ENCODE assay signal across 9 cellular contexts in genomic region chr6:108115598-108116058, GRCh38. TPM values are rescaled to one million over a fixed set of nuclear protein-coding genes. Genes with fewer than 3 reads are reported as not detected.
DNase-seq lines count a peak whose midpoint lies in the region; ATAC-seq and TF ChIP-seq lines count a peak whose summit lies in the region.
"Had no signal": no experiment of that assay in that cellular context is flagged by ENCODE, and none has a peak within 500 bp of the region (broad histone marks: within the 10 kb centered on the region; RNA-seq: fewer than 3 reads in every experiment).

No MANE protein-coding gene starts in this region.

- TF ChIP-seq POLR2A in spleen (IDR thresholded peaks at IDR 0.05), result no peak

- H3K79me2 ChIP-seq in hepatocyte, result no peaks in the 10 kb centered on the region

- H3K27ac ChIP-seq in hepatocyte (no peak overlapping the region), spleen (no peak overlapping the region)

- DNase-seq in SHP77 (lab: John Stamatoyannopoulos, UW) (peak; percentile 43 to 50), SHP77 treated with DMSO at 0.1 percent for 48 hours (lab: John Stamatoyannopoulos, UW) (no peak), M059J (ENCODE audit: low read depth) (peak; percentile 66), hepatocyte (ENCODE audit: low spot score) (peak; percentile 63), spleen (peak; percentile 81)
- peak; percentile 45 for DNase-seq in activated T-cell treated with anti-CD3 and anti-CD28 coated beads, Interleukin-2, amount 50 U/mL, for 72 hours
- no peak for DNase-seq in stimulated activated naive CD4-positive, alpha-beta T cell (lab: John Stamatoyannopoulos, UW)

- peaks cover 0 to 4% of the 10 kb centered on the region in 2 donors for H3K36me3 Mint-ChIP-seq in activated T-cell treated with anti-CD3 and anti-CD28 coated beads, Interleukin-2, amount 50 U/mL, for 72 hours (ENCODE audit: insufficient read depth in 2 of 2)
- H3K36me3 Mint-ChIP-seq: activated naive CD4-positive, alpha-beta T cell treated with anti-CD3 and anti-CD28 coated beads, Interleukin-2, amount 50 U/mL, for 24 hours had no signal

- intact Hi-C loops in spleen (cut with DNase I; ENCODE audit: low total_unique reads), result no loop called here

- no peak overlapping the region for H3K27ac Mint-ChIP-seq in activated T-cell treated with anti-CD3 and anti-CD28 coated beads, Interleukin-2, amount 50 U/mL, for 72 hours

- no peak overlapping the region for H2AFZ ChIP-seq in hepatocyte

- ATAC-seq in activated T-cell treated with anti-CD3 and anti-CD28 coated beads, Interleukin-2, amount 50 U/mL, for 72 hours (replicated peaks in 1 of 2), result peak in 1 of 2 donors; percentile 33
- ATAC-seq in HG02885 (IDR thresholded peaks at IDR 0.05; ENCODE audit: poor library complexity, unreplicated experiment), result no peak

- peak overlapping the region; percentile 76 to 81 for H3K4me3 Mint-ChIP-seq in activated T-cell treated with anti-CD3 and anti-CD28 coated beads, Interleukin-2, amount 50 U/mL, for 72 hours

- H3K27me3 Mint-ChIP-seq in activated T-cell treated with anti-CD3 and anti-CD28 coated beads, Interleukin-2, amount 50 U/mL, for 72 hours (ENCODE audit: low read depth), result peaks cover 88% of the 10 kb centered on the region

- TF ChIP-seq CTCF in hepatocyte (IDR thresholded peaks at IDR 0.05; ENCODE audit: poor library complexity) (peak; percentile 62), spleen (IDR thresholded peaks at IDR 0.05 in 8 of 11, conservative IDR thresholded peaks at IDR 0.05 in 3 of 11) (peak in 5 of 11 experiments; percentile 7 to 38 (median 23))

- peak overlapping the region; percentile 96 for H3K4me2 ChIP-seq in hepatocyte

- H3K36me3 ChIP-seq in hepatocyte (replicated peaks; ENCODE audit: insufficient read depth, low read depth) (no peaks in the 10 kb centered on the region), spleen (no peaks in the 10 kb centered on the region)

- no peaks in the 10 kb centered on the region for H3K9me2 ChIP-seq in hepatocyte (replicated peaks; ENCODE audit: insufficient read depth)

- peak overlapping the region; percentile 44 for H3K4me3 ChIP-seq in hepatocyte
- peak overlapping the region in 6 of 8 donors; percentile 30 to 69 (median 48) for H3K4me3 ChIP-seq in spleen

- no peaks in the 10 kb centered on the region for H3K9me3 ChIP-seq in hepatocyte (ENCODE audit: low read depth)
- H3K9me3 ChIP-seq in spleen, result no peaks in the 10 kb centered on the region

- 7% methylated on average over 20 of the region's 20 CpGs for WGBS in hepatocyte (ENCODE audit: low lambda C conversion rate, missing lambda C conversion rate)
- 10 to 15% (median 11%) methylated on average over 20 of the region's 20 CpGs for WGBS in spleen, 5 donors

- no peaks in the 10 kb centered on the region for H3K9me3 Mint-ChIP-seq in activated T-cell treated with anti-CD3 and anti-CD28 coated beads, Interleukin-2, amount 50 U/mL, for 72 hours
- H3K9me3 Mint-ChIP-seq: activated naive CD4-positive, alpha-beta T cell treated with anti-CD3 and anti-CD28 coated beads, Interleukin-2, amount 50 U/mL, for 24 hours had no signal

- peaks cover 76% of the 10 kb centered on the region for H3K27me3 ChIP-seq in hepatocyte
- H3K27me3 ChIP-seq in spleen (replicated peaks in 1 of 7), result peaks cover 7 to 100% (median 64%) of the 10 kb centered on the region in 7 donors

- no peaks in the 10 kb centered on the region for H4K20me1 ChIP-seq in hepatocyte (ENCODE audit: insufficient read depth, poor library complexity, severe bottlenecking)

- H3K4me1 ChIP-seq in hepatocyte (ENCODE audit: insufficient read depth) (peaks cover 35% of the 10 kb centered on the region), spleen (peaks cover 29 to 68% (median 60%) of the 10 kb centered on the region in 6 donors)

- peaks cover 58% of the 10 kb centered on the region for H3K4me1 Mint-ChIP-seq in activated T-cell treated with anti-CD3 and anti-CD28 coated beads, Interleukin-2, amount 50 U/mL, for 72 hours (ENCODE audit: low read depth)

RNA-seq across cellular contexts. Expression of gene OSTM1, which starts 41.1 kb away (rescaled TPM):
- 64.2 and 78.8 TPM in 2 replicates for total RNA-seq in M059J (2014; rRNA removed; shearing (Covaris generic))
- 10 to 100 TPM; 13.0 to 19.6 TPM for total RNA-seq in activated T-cell treated with anti-CD3 and anti-CD28 coated beads, Interleukin-2, amount 50 U/mL, for 72 hours
- total RNA-seq in hepatocyte (25.3 and 26.1 TPM in 2 replicates), spleen (100 to 1,000 TPM in 3 of 7 donors, 10 to 100 TPM in 4; 51.2 to 146 (median 65.7) TPM)
- polyA plus RNA-seq in hepatocyte (19.1 and 24.1 TPM in 2 replicates), spleen (10 to 100 TPM; 12.5 to 15.3 (median 14.5) TPM)

RNA-seq across cellular contexts. Expression of gene NR2E1, which starts 50.2 kb away (rescaled TPM):
- total RNA-seq in M059J (2014; rRNA removed; shearing (Covaris generic)), result 0.37 and 1.2 TPM in 2 replicates
- not detected for total RNA-seq in activated T-cell treated with anti-CD3 and anti-CD28 coated beads, Interleukin-2, amount 50 U/mL, for 72 hours
- not detected in 2 replicates for total RNA-seq in hepatocyte
- not detected in 2 replicates for polyA plus RNA-seq in hepatocyte
- total RNA-seq in spleen, result not detected
- not detected for polyA plus RNA-seq in spleen

Comparison
In these comparisons a context has a peak if more than half of its experiments do, and no peak if none do; other contexts are left out.
1. DNase-seq: peak in SHP77 (2 of 2), M059J (single experiment), activated T-cell treated with anti-CD3 and anti-CD28 coated beads, Interleukin-2, amount 50 U/mL, for 72 hours (2 of 2), hepatocyte (single experiment) and spleen (single experiment); none in SHP77 treated with DMSO at 0.1 percent for 48 hours (single experiment) and stimulated activated naive CD4-positive, alpha-beta T cell (0 of 6).